9 cellular contexts compared by ENCODE assay signal in the genomic region with DNA sequence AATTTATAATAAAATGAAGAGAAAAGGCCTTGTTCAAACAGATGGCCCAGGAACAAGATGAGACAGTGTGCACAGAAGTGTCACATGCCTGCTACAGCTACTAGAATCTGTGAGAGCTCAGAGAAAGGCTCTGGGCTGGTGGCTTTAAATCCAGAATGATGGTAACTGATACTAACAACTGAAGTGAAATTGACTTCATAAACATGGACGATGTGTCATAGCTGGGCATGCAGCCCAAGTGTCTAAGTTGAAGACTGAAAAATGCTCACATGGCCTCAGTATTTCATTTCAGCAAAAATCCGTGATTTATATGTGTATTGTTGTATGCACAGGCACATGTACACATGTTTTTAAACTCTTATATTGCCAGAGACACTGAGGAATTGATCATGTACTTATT.
DNase-seq lines count a peak whose midpoint lies in the region; ATAC-seq and TF ChIP-seq lines count a peak whose summit lies in the region.
"Had no signal": no experiment of that assay in that cellular context is flagged by ENCODE, and none has a peak within 500 bp of the region (broad histone marks: within the 10 kb centered on the region; RNA-seq: fewer than 3 reads in every experiment).

No MANE protein-coding gene starts in this region.

- H3K27ac Mint-ChIP-seq in HFFc6 = peak overlapping the region; percentile 87
- no peak overlapping the region for H3K27ac Mint-ChIP-seq in stimulated activated memory B cell treated with anti-CD40 and anti-IgM and Interleukin-4, amounts not matched to agents 10 μg/mL and 1 μg/mL and 100 μg/mL, for 72 hours

- peaks cover 41% of the 10 kb centered on the region for H3K4me1 ChIP-seq in RWPE2 (ENCODE audit: insufficient read depth, poor library complexity, severe bottlenecking)

- H3K36me3 Mint-ChIP-seq in HFFc6 (ENCODE audit: low read depth) = no peaks in the 10 kb centered on the region
- no peaks in the 10 kb centered on the region for H3K36me3 Mint-ChIP-seq in stimulated activated memory B cell treated with anti-CD40 and anti-IgM and Interleukin-4, amounts not matched to agents 10 μg/mL and 1 μg/mL and 100 μg/mL, for 72 hours

- no peaks in the 10 kb centered on the region for H3K36me3 ChIP-seq in RWPE2 (ENCODE audit: low read depth)

- ATAC-seq in RWPE2 (ENCODE audit: low read depth) = peak; percentile 56
- ATAC-seq in HG02981 (IDR thresholded peaks at IDR 0.05; ENCODE audit: unreplicated experiment) = no peak
- no peak for ATAC-seq in GM21825 (IDR thresholded peaks at IDR 0.05; ENCODE audit: unreplicated experiment)
- ATAC-seq in stimulated activated memory B cell treated with anti-CD40 and anti-IgM and Interleukin-4, amounts not matched to agents 10 μg/mL and 1 μg/mL and 100 μg/mL, for 72 hours = no peak

- H3K4me1 Mint-ChIP-seq in HFFc6 (ENCODE audit: low read depth) = peaks cover 69% of the 10 kb centered on the region
- no peaks in the 10 kb centered on the region for H3K4me1 Mint-ChIP-seq in stimulated activated memory B cell treated with anti-CD40 and anti-IgM and Interleukin-4, amounts not matched to agents 10 μg/mL and 1 μg/mL and 100 μg/mL, for 72 hours

- peak overlapping the region; percentile 79 for H3K4me3 Mint-ChIP-seq in HFFc6
- H3K4me3 Mint-ChIP-seq in stimulated activated memory B cell treated with anti-CD40 and anti-IgM and Interleukin-4, amounts not matched to agents 10 μg/mL and 1 μg/mL and 100 μg/mL, for 72 hours = no peak overlapping the region

- no peaks in the 10 kb centered on the region; the same call in 1 of the 2 replicates for H3K27me3 Mint-ChIP-seq in HFFc6 (ENCODE audit: insufficient read depth)
- no peaks in the 10 kb centered on the region for H3K27me3 Mint-ChIP-seq in stimulated activated memory B cell treated with anti-CD40 and anti-IgM and Interleukin-4, amounts not matched to agents 10 μg/mL and 1 μg/mL and 100 μg/mL, for 72 hours

- no peaks in the 10 kb centered on the region for H3K9me3 ChIP-seq in RWPE2 (ENCODE audit: severe bottlenecking)

- DNase-seq in HFFc6 (peak; percentile 79), RWPE2 (ENCODE audit: low spot score) (peak; percentile 70), glomerular visceral epithelial cell (ENCODE audit: extremely low spot score) (peak; percentile 81), cerebellar nuclear complex (lab: John Stamatoyannopoulos, UW) (no peak)
- DNase-seq: stimulated activated naive CD4-positive, alpha-beta T cell treated with Interleukin-2 at 50 U/mL for 16 hours had no signal

- H3K4me3 ChIP-seq in RWPE2 (ENCODE audit: severe bottlenecking) (no peak overlapping the region), skin epidermis (no peak overlapping the region)

- no peaks in the 10 kb centered on the region for H3K27me3 ChIP-seq in RWPE2 (ENCODE audit: insufficient read depth, poor library complexity, severe bottlenecking)

- H3K27ac ChIP-seq in RWPE2 (ENCODE audit: poor library complexity, severe bottlenecking) = peak overlapping the region; percentile 96
- H3K27ac ChIP-seq in skin epidermis = peak overlapping the region in 14 of 21 experiments; percentile 1 to 86 (median 45)

- no peaks in the 10 kb centered on the region for H3K9me3 Mint-ChIP-seq in HFFc6
- H3K9me3 Mint-ChIP-seq in stimulated activated memory B cell treated with anti-CD40 and anti-IgM and Interleukin-4, amounts not matched to agents 10 μg/mL and 1 μg/mL and 100 μg/mL, for 72 hours = no peaks in the 10 kb centered on the region

- no peak for TF ChIP-seq CTCF in HFFc6 (IDR thresholded peaks at IDR 0.05)
- no peak for TF ChIP-seq CTCF in RWPE2 (IDR thresholded peaks at IDR 0.05; ENCODE audit: poor library complexity, severe bottlenecking)

Comparison
In these comparisons a context has a peak if more than half of its experiments do, and no peak if none do; other contexts are left out.
1. DNase-seq: peak in HFFc6 (single experiment), RWPE2 (single experiment) and glomerular visceral epithelial cell (single experiment); none in cerebellar nuclear complex (0 of 2).